Comparison of ENCODE assay signal across 1 cellular context in genomic region chr5:14728109-14728938, GRCh38.
TF ChIP-seq lines count a peak whose summit lies in the region.

No MANE protein-coding gene starts in this region.

TF ChIP-seq in WTC11, 78 proteins besides CTCF, POLR2A, EP300 and RAD21 (continued from another document):
- TF ChIP-seq AFF4 (CRISPR knock-in tag; IDR thresholded peaks at IDR 0.05; ENCODE audit: borderline replicate concordance) (0 out of 2 replicates have a peak, but pooled peaks have one; percentile 38), PRDM15 (CRISPR knock-in tag; IDR thresholded peaks at IDR 0.05) (peak; percentile 59; the same call in 1 of the 2 replicates), ERG (CRISPR knock-in tag; IDR thresholded peaks at IDR 0.05) (no peak), ZNF512 (CRISPR knock-in tag; IDR thresholded peaks at IDR 0.05; ENCODE audit: borderline replicate concordance) (no peak), JUN (CRISPR knock-in tag; IDR thresholded peaks at IDR 0.05) (no peak)
